17 cellular contexts compared by ENCODE assay signal in genomic region chrX:109352121-109352556, GRCh38.
A peak's percentile ranks its signal among the peaks of the same experiment; 100 is the strongest.
DNase-seq lines count a peak whose midpoint lies in the region; ATAC-seq, FAIRE-seq and TF ChIP-seq lines count a peak whose summit lies in the region.
"Had no signal": no experiment of that assay in that cellular context is flagged by ENCODE, and none has a peak within 500 bp of the region (broad histone marks: within the 10 kb centered on the region; RNA-seq: fewer than 3 reads in every experiment).

No MANE protein-coding gene starts in this region.

- ATAC-seq in body of pancreas: peak; percentile 64
- peak; percentile 76 to 97 (median 89) for ATAC-seq in pancreas

- no peak overlapping the region for H3K4me3 ChIP-seq in MG63
- no peak overlapping the region for H3K4me3 ChIP-seq in body of pancreas
- no peak overlapping the region for H3K4me3 ChIP-seq in right atrium auricular region
- H3K4me3 ChIP-seq in pancreas: no peak overlapping the region
- H3K4me3 ChIP-seq: Peyer's patch, psoas muscle had no signal

- H3K9me3 ChIP-seq in MG63 (no peaks in the 10 kb centered on the region), body of pancreas (no peaks in the 10 kb centered on the region), right atrium auricular region (no peaks in the 10 kb centered on the region), pancreas (no peaks in the 10 kb centered on the region)
- H3K9me3 ChIP-seq: Peyer's patch, psoas muscle had no signal

- H3K4me1 ChIP-seq in body of pancreas (peaks cover 5% of the 10 kb centered on the region), right atrium auricular region (no peaks in the 10 kb centered on the region), pancreas (no peaks in the 10 kb centered on the region)
- H3K4me1 ChIP-seq: Peyer's patch, psoas muscle had no signal

- FAIRE-seq in pancreas (lab: Jason Lieb, UNC): no peak

- intact Hi-C loops in body of pancreas (cut with DNase I): no loop called here
- intact Hi-C loops in pancreas (cut with DNase I): no loop called here

- DNase-seq in MG63 (peak; percentile 5), body of pancreas (peak; percentile 24 to 59 (median 53)), right atrium auricular region (ENCODE audit: low spot score) (peak; percentile 61), pancreas (peak; percentile 28 to 57 (median 34)), NCI-H2196 (lab: John Stamatoyannopoulos, UW; ENCODE audit: unreplicated experiment) (no peak), activated T-cell treated with anti-CD3 and anti-CD28 coated beads for 4 hours (no peak), GM03348 (ENCODE audit: low spot score) (no peak), NCI-H187 treated with DMSO at 0.1 percent for 48 hours (lab: John Stamatoyannopoulos, UW) (no peak)
- DNase-seq: activated CD4-positive, alpha-beta T cell treated with anti-CD3 and anti-CD28 coated beads, Interleukin-2, amount 10 ng/mL, durations not matched to agents 7 days and 5 days; AML-193; endodermal cell; HFFc6; NCI-H510A; Peyer's patch; stimulated activated CD4-positive, alpha-beta T cell treated with anti-CD3 and anti-CD28 coated beads, Interleukin-4, amount 100 ng/mL, for 1 hour; T-helper 2 cell had no signal

- H3K27ac ChIP-seq in body of pancreas (no peak overlapping the region), right atrium auricular region (no peak overlapping the region), pancreas (no peak overlapping the region)
- H3K27ac ChIP-seq: Peyer's patch, psoas muscle had no signal

- H3K36me3 ChIP-seq in MG63: no peaks in the 10 kb centered on the region
- H3K36me3 ChIP-seq in body of pancreas (replicated peaks in 1 of 2; ENCODE audit: insufficient read depth in 1 of 2, low read depth in 2 of 2): no peaks in the 10 kb centered on the region
- H3K36me3 ChIP-seq in right atrium auricular region: no peaks in the 10 kb centered on the region
- no peaks in the 10 kb centered on the region for H3K36me3 ChIP-seq in pancreas
- H3K36me3 ChIP-seq: Peyer's patch had no signal

- H3K27me3 ChIP-seq in MG63 (no peaks in the 10 kb centered on the region), body of pancreas (no peaks in the 10 kb centered on the region), right atrium auricular region (no peaks in the 10 kb centered on the region), pancreas (no peaks in the 10 kb centered on the region)
- H3K27me3 ChIP-seq: Peyer's patch had no signal

- TF ChIP-seq POLR2A in body of pancreas (IDR thresholded peaks at IDR 0.05): no peak

- TF ChIP-seq CTCF in body of pancreas (IDR thresholded peaks at IDR 0.05) (no peak), right atrium auricular region (IDR thresholded peaks at IDR 0.05) (no peak), pancreas (IDR thresholded peaks at IDR 0.05) (no peak)

- WGBS in body of pancreas, 2 donors: 8% methylated on average over 2 of the region's 2 CpGs; no CpG with 5 or more reads in 1 of the 2 donors
- 34 to 43% methylated on average over 2 of the region's 2 CpGs for WGBS in pancreas, 2 donors

Comparison
In these comparisons a context has a peak if more than half of its experiments do, and no peak if none do; other contexts are left out.
1. DNase-seq: peak in MG63 (single experiment), body of pancreas (4 of 4), right atrium auricular region (single experiment) and pancreas (6 of 6); none in NCI-H2196 (single experiment), activated T-cell treated with anti-CD3 and anti-CD28 coated beads for 4 hours (single experiment), GM03348 (single experiment) and NCI-H187 treated with DMSO at 0.1 percent for 48 hours (single experiment).